Comparison of ENCODE assay signal across 9 cellular contexts in genomic region chr6:73803562-73804221, GRCh38.
DNase-seq lines count a peak whose midpoint lies in the region; ATAC-seq, FAIRE-seq and TF ChIP-seq lines count a peak whose summit lies in the region.
"Had no signal": no experiment of that assay in that cellular context is flagged by ENCODE, and none has a peak within 500 bp of the region (broad histone marks: within the 10 kb centered on the region; RNA-seq: fewer than 3 reads in every experiment).

No MANE protein-coding gene starts in this region.

- peaks cover 4% of the 10 kb centered on the region for H3K4me1 Mint-ChIP-seq in astrocyte (ENCODE audit: low read depth, unreplicated experiment)

- no peaks in the 10 kb centered on the region for H4K20me1 ChIP-seq in astrocyte (ENCODE audit: insufficient read depth, low read length)

- no peak overlapping the region for H3K4me3 ChIP-seq in LNCaP clone FGC (ENCODE audit: low read depth, low read length)
- H3K4me3 ChIP-seq in astrocyte (ENCODE audit: insufficient read depth, low read depth, low read length): no peak overlapping the region
- H3K4me3 ChIP-seq: thyroid gland had no signal

- no peaks in the 10 kb centered on the region for H3K27me3 Mint-ChIP-seq in astrocyte (ENCODE audit: low read depth, unreplicated experiment)

- peak overlapping the region; percentile 47 for H3K27ac ChIP-seq in astrocyte (ENCODE audit: low read depth, low read length)
- H3K27ac ChIP-seq: thyroid gland had no signal

- H3K4me3 Mint-ChIP-seq in astrocyte (ENCODE audit: unreplicated experiment): no peak overlapping the region

- ATAC-seq in left lobe of liver: peak; percentile 57
- ATAC-seq in HG02885 (IDR thresholded peaks at IDR 0.05; ENCODE audit: poor library complexity, unreplicated experiment): no peak
- no peak for ATAC-seq in HG03039 (IDR thresholded peaks at IDR 0.05; ENCODE audit: unreplicated experiment)

- H3K36me3 ChIP-seq in astrocyte (ENCODE audit: insufficient read depth, low read length): no peaks in the 10 kb centered on the region
- H3K36me3 ChIP-seq: thyroid gland had no signal

- H3K9me3 ChIP-seq in astrocyte (ENCODE audit: insufficient read depth, low read depth, low read length): no peaks in the 10 kb centered on the region
- H3K9me3 ChIP-seq: thyroid gland had no signal

- FAIRE-seq in astrocyte (lab: Jason Lieb, UNC): peak; percentile 87

- peak overlapping the region; percentile 13 for H3K4me2 ChIP-seq in astrocyte (ENCODE audit: low read length)

- H3K79me2 ChIP-seq in astrocyte (ENCODE audit: insufficient read depth, low read length): no peaks in the 10 kb centered on the region

- H2AFZ ChIP-seq in astrocyte (ENCODE audit: low read depth, low read length): no peak overlapping the region

- no peak overlapping the region for H3K9ac ChIP-seq in astrocyte (ENCODE audit: low read length)

- TF ChIP-seq CTCF in LNCaP clone FGC (IDR thresholded peaks at IDR 0.05; ENCODE audit: control insufficient read depth, extremely low read depth, insufficient read depth) (peak; percentile 66), astrocyte (IDR thresholded peaks at IDR 0.05; ENCODE audit: insufficient read depth, low read depth, low read length) (peak; percentile 53)

- peaks cover 6% of the 10 kb centered on the region for H3K4me1 ChIP-seq in astrocyte (ENCODE audit: insufficient read depth, low read length)
- H3K4me1 ChIP-seq: thyroid gland had no signal

- H3K27me3 ChIP-seq in astrocyte (ENCODE audit: insufficient read depth, low read length): no peaks in the 10 kb centered on the region
- H3K27me3 ChIP-seq: thyroid gland had no signal

- peak overlapping the region; percentile 34 for H3K27ac Mint-ChIP-seq in astrocyte (ENCODE audit: unreplicated experiment)

- peaks cover 3% of the 10 kb centered on the region for H3K36me3 Mint-ChIP-seq in astrocyte (ENCODE audit: low read depth, unreplicated experiment)

- DNase-seq in activated CD4-positive, alpha-beta T cell treated with anti-CD3 and anti-CD28 coated beads, Interleukin-2, amount 50 U/mL, for 48 hours: peak; percentile 14 to 26
- no peak for DNase-seq in activated CD4-positive, alpha-beta T cell treated with anti-CD3 and anti-CD28 coated beads for 1 hour
- DNase-seq in LNCaP clone FGC (ENCODE audit: low read depth): no peak
- DNase-seq in astrocyte (ENCODE audit: low read depth): peak; percentile 98
- no peak for DNase-seq in left lobe of liver (ENCODE audit: low spot score)
- no peak for DNase-seq in mucosa of gallbladder (ENCODE audit: low spot score)

- H3K9me3 Mint-ChIP-seq in astrocyte (ENCODE audit: unreplicated experiment): peaks cover 3% of the 10 kb centered on the region

Comparison
In these comparisons a context has a peak if more than half of its experiments do, and no peak if none do; other contexts are left out.
1. DNase-seq: peak in activated CD4-positive, alpha-beta T cell treated with anti-CD3 and anti-CD28 coated beads, Interleukin-2, amount 50 U/mL, for 48 hours (2 of 2) and astrocyte (single experiment); none in activated CD4-positive, alpha-beta T cell treated with anti-CD3 and anti-CD28 coated beads for 1 hour (single experiment), LNCaP clone FGC (single experiment), left lobe of liver (single experiment) and mucosa of gallbladder (single experiment).